In the genomic region with DNA sequence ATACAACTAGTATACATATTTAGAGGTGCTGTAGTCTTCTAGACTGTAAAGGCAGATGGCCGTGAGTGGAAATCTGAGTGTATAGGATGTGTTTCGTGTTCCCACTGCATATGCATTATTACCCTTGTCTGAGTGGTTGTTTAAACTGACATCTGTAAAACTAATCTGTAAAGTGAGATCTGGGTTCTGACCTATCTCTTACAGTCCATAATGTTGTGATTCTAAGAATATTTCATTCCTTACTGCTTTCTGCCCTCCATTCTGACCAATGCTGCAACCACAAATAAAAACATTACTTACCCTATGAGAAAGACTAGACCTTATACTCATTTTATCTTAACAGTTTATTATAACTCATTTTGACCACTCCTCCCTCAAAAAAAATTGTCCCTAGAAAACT, we compare ENCODE assay signal across 22 cellular contexts.
"Had no signal": no experiment of that assay in that cellular context is flagged by ENCODE, and none has a peak within 500 bp of the region (broad histone marks: within the 10 kb centered on the region; RNA-seq: fewer than 3 reads in every experiment).

No MANE protein-coding gene starts in this region.

- H3K27ac Mint-ChIP-seq: activated CD4-positive, alpha-beta memory T cell treated with anti-CD3 and anti-CD28 coated beads, Interleukin-2, amount 10 ng/mL, durations not matched to agents 7 days and 5 days; activated CD4-positive, alpha-beta T cell treated with anti-CD3 and anti-CD28 coated beads, Interleukin-2, amount 10 ng/mL, durations not matched to agents 7 days and 5 days; activated naive CD4-positive, alpha-beta T cell treated with anti-CD3 and anti-CD28 coated beads for 36 hours; dendritic cell treated with granulocyte-macrophage colony-stimulating factor and Interleukin-4, amounts not matched to agents 40 ng/mL and 50 ng/mL, for 4 days had no signal

- DNase-seq: activated CD4-positive, alpha-beta memory T cell treated with anti-CD3 and anti-CD28 coated beads, Interleukin-2, amount 10 ng/mL, durations not matched to agents 7 days and 5 days; activated CD4-positive, alpha-beta T cell treated with anti-CD3 and anti-CD28 coated beads, Interleukin-2, amount 10 ng/mL, durations not matched to agents 7 days and 5 days; activated CD4-positive, CD25-positive, alpha-beta regulatory T cell treated with anti-CD3 and anti-CD28 coated beads, Interleukin-2, amount 50 U/mL, for 72 hours; activated effector memory CD4-positive, alpha-beta T cell treated with anti-CD3 and anti-CD28 coated beads, Interleukin-2, amount 50 U/mL, for 16 hours; activated naive CD4-positive, alpha-beta T cell treated with anti-CD3 and anti-CD28 coated beads for 36 hours; amniotic stem cell; caudate nucleus; foreskin melanocyte; left ventricle myocardium superior; nucleus accumbens; psoas muscle; sigmoid colon; small intestine; stimulated activated CD4-positive, alpha-beta T cell treated with anti-CD3 and anti-CD28 coated beads, Interleukin-4, amount 100 ng/mL, for 4 hours; stimulated activated CD8-positive, alpha-beta memory T cell treated with anti-CD3 and anti-CD28 coated beads, Interleukin-4, amount 100 ng/mL, for 48 hours; stimulated activated naive CD4-positive, alpha-beta T cell; T-helper 2 cell had no signal

- H3K27me3 ChIP-seq: esophagus muscularis mucosa, sigmoid colon, tibial nerve had no signal

- H3K79me2 ChIP-seq: parathyroid adenoma had no signal

- ATAC-seq: left ventricle myocardium superior, psoas muscle had no signal

- H3K4me3 Mint-ChIP-seq: activated CD4-positive, alpha-beta memory T cell treated with anti-CD3 and anti-CD28 coated beads, Interleukin-2, amount 10 ng/mL, durations not matched to agents 7 days and 5 days; activated CD4-positive, alpha-beta T cell treated with anti-CD3 and anti-CD28 coated beads, Interleukin-2, amount 10 ng/mL, durations not matched to agents 7 days and 5 days; activated naive CD4-positive, alpha-beta T cell treated with anti-CD3 and anti-CD28 coated beads for 36 hours; dendritic cell treated with granulocyte-macrophage colony-stimulating factor and Interleukin-4, amounts not matched to agents 40 ng/mL and 50 ng/mL, for 4 days; neural crest cell had no signal

- H3K4me3 ChIP-seq: esophagus muscularis mucosa, psoas muscle, sigmoid colon, tibial nerve had no signal

- H3K9me3 ChIP-seq: esophagus muscularis mucosa, psoas muscle, sigmoid colon, tibial nerve had no signal

- H3K4me1 ChIP-seq: psoas muscle, sigmoid colon had no signal

- H3K27me3 Mint-ChIP-seq: activated CD4-positive, alpha-beta memory T cell treated with anti-CD3 and anti-CD28 coated beads, Interleukin-2, amount 10 ng/mL, durations not matched to agents 7 days and 5 days; activated CD4-positive, alpha-beta T cell treated with anti-CD3 and anti-CD28 coated beads, Interleukin-2, amount 10 ng/mL, durations not matched to agents 7 days and 5 days; dendritic cell treated with granulocyte-macrophage colony-stimulating factor and Interleukin-4, amounts not matched to agents 40 ng/mL and 50 ng/mL, for 4 days had no signal

- H3K9me3 Mint-ChIP-seq: activated CD4-positive, alpha-beta memory T cell treated with anti-CD3 and anti-CD28 coated beads, Interleukin-2, amount 10 ng/mL, durations not matched to agents 7 days and 5 days; activated CD4-positive, alpha-beta T cell treated with anti-CD3 and anti-CD28 coated beads, Interleukin-2, amount 10 ng/mL, durations not matched to agents 7 days and 5 days; activated naive CD4-positive, alpha-beta T cell treated with anti-CD3 and anti-CD28 coated beads for 36 hours; dendritic cell treated with granulocyte-macrophage colony-stimulating factor and Interleukin-4, amounts not matched to agents 40 ng/mL and 50 ng/mL, for 4 days; neural crest cell had no signal

- H2AFZ ChIP-seq: parathyroid adenoma had no signal

- H3K9ac ChIP-seq: parathyroid adenoma had no signal

- H3K27ac ChIP-seq: esophagus muscularis mucosa, parathyroid adenoma, psoas muscle, sigmoid colon, tibial nerve had no signal
